In the genomic region with DNA sequence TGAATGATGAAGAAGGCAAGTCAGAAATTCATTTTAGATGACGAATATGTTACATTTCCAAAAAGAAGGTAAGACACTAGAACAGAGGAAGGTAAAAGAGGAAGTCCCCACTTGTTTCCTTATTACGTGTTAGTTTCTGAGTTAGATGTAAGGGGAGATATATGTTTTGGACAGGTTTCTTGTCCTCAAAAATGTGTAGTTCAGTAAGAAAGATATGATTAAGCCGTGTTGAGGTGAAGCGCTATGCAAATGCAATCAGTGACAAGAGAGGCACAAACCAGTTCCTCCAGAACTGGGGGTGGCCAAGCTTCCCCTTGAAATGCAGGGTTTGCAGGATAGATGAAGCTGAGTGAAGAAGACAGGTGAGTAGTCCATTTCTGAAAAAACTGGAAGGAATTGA, we compare ENCODE assay signal across 2 cellular contexts.
TF ChIP-seq lines count a peak whose summit lies in the region.

No MANE protein-coding gene starts in this region.

TF ChIP-seq in GM23338, 12 proteins besides CTCF, POLR2A, EP300 and RAD21 (continued from another document):
- TF ChIP-seq, protein P1, sequence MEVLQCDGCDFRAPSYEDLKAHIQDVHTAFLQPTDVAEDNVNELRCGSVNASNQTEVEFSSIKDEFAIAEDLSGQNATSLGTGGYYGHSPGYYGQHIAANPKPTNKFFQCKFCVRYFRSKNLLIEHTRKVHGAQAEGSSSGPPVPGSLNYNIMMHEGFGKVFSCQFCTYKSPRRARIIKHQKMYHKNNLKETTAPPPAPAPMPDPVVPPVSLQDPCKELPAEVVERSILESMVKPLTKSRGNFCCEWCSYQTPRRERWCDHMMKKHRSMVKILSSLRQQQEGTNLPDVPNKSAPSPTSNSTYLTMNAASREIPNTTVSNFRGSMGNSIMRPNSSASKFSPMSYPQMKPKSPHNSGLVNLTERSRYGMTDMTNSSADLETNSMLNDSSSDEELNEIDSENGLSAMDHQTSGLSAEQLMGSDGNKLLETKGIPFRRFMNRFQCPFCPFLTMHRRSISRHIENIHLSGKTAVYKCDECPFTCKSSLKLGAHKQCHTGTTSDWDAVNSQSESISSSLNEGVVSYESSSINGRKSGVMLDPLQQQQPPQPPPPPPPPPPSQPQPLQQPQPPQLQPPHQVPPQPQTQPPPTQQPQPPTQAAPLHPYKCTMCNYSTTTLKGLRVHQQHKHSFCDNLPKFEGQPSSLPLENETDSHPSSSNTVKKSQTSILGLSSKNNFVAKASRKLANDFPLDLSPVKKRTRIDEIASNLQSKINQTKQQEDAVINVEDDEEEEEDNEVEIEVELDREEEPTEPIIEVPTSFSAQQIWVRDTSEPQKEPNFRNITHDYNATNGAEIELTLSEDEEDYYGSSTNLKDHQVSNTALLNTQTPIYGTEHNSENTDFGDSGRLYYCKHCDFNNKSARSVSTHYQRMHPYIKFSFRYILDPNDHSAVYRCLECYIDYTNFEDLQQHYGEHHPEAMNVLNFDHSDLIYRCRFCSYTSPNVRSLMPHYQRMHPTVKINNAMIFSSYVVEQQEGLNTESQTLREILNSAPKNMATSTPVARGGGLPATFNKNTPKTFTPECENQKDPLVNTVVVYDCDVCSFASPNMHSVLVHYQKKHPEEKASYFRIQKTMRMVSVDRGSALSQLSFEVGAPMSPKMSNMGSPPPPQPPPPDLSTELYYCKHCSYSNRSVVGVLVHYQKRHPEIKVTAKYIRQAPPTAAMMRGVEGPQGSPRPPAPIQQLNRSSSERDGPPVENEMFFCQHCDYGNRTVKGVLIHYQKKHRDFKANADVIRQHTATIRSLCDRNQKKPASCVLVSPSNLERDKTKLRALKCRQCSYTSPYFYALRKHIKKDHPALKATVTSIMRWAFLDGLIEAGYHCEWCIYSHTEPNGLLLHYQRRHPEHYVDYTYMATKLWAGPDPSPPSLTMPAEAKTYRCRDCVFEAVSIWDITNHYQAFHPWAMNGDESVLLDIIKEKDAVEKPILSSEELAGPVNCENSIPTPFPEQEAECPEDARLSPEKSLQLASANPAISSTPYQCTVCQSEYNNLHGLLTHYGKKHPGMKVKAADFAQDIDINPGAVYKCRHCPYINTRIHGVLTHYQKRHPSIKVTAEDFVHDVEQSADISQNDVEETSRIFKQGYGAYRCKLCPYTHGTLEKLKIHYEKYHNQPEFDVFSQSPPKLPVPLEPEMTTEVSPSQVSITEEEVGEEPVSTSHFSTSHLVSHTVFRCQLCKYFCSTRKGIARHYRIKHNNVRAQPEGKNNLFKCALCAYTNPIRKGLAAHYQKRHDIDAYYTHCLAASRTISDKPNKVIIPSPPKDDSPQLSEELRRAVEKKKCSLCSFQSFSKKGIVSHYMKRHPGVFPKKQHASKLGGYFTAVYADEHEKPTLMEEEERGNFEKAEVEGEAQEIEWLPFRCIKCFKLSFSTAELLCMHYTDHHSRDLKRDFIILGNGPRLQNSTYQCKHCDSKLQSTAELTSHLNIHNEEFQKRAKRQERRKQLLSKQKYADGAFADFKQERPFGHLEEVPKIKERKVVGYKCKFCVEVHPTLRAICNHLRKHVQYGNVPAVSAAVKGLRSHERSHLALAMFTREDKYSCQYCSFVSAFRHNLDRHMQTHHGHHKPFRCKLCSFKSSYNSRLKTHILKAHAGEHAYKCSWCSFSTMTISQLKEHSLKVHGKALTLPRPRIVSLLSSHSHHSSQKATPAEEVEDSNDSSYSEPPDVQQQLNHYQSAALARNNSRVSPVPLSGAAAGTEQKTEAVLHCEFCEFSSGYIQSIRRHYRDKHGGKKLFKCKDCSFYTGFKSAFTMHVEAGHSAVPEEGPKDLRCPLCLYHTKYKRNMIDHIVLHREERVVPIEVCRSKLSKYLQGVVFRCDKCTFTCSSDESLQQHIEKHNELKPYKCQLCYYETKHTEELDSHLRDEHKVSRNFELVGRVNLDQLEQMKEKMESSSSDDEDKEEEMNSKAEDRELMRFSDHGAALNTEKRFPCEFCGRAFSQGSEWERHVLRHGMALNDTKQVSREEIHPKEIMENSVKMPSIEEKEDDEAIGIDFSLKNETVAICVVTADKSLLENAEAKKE (CRISPR knock-in tag; IDR thresholded peaks at IDR 0.05), result no peak
- TF ChIP-seq, protein P2, sequence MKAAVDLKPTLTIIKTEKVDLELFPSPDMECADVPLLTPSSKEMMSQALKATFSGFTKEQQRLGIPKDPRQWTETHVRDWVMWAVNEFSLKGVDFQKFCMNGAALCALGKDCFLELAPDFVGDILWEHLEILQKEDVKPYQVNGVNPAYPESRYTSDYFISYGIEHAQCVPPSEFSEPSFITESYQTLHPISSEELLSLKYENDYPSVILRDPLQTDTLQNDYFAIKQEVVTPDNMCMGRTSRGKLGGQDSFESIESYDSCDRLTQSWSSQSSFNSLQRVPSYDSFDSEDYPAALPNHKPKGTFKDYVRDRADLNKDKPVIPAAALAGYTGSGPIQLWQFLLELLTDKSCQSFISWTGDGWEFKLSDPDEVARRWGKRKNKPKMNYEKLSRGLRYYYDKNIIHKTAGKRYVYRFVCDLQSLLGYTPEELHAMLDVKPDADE (IDR thresholded peaks at IDR 0.05), result no peak
- TF ChIP-seq ZNF114 (CRISPR knock-in tag; IDR thresholded peaks at IDR 0.05) (no peak), CREB1 (CRISPR knock-in tag; IDR thresholded peaks at IDR 0.05; ENCODE audit: low read depth) (no peak), NANOG (IDR thresholded peaks at IDR 0.05; ENCODE audit: borderline replicate concordance) (no peak), ZNF331 (CRISPR knock-in tag; IDR thresholded peaks at IDR 0.05; ENCODE audit: low read depth) (no peak), STAT1 (IDR thresholded peaks at IDR 0.05; ENCODE audit: unreplicated experiment) (no peak)
- TF ChIP-seq, protein P3, sequence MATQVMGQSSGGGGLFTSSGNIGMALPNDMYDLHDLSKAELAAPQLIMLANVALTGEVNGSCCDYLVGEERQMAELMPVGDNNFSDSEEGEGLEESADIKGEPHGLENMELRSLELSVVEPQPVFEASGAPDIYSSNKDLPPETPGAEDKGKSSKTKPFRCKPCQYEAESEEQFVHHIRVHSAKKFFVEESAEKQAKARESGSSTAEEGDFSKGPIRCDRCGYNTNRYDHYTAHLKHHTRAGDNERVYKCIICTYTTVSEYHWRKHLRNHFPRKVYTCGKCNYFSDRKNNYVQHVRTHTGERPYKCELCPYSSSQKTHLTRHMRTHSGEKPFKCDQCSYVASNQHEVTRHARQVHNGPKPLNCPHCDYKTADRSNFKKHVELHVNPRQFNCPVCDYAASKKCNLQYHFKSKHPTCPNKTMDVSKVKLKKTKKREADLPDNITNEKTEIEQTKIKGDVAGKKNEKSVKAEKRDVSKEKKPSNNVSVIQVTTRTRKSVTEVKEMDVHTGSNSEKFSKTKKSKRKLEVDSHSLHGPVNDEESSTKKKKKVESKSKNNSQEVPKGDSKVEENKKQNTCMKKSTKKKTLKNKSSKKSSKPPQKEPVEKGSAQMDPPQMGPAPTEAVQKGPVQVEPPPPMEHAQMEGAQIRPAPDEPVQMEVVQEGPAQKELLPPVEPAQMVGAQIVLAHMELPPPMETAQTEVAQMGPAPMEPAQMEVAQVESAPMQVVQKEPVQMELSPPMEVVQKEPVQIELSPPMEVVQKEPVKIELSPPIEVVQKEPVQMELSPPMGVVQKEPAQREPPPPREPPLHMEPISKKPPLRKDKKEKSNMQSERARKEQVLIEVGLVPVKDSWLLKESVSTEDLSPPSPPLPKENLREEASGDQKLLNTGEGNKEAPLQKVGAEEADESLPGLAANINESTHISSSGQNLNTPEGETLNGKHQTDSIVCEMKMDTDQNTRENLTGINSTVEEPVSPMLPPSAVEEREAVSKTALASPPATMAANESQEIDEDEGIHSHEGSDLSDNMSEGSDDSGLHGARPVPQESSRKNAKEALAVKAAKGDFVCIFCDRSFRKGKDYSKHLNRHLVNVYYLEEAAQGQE (IDR thresholded peaks at IDR 0.05; ENCODE audit: unreplicated experiment), result no peak

TF ChIP-seq in HepG2, 621 proteins besides CTCF, POLR2A, EP300 and RAD21:
- TF ChIP-seq, protein P4, sequence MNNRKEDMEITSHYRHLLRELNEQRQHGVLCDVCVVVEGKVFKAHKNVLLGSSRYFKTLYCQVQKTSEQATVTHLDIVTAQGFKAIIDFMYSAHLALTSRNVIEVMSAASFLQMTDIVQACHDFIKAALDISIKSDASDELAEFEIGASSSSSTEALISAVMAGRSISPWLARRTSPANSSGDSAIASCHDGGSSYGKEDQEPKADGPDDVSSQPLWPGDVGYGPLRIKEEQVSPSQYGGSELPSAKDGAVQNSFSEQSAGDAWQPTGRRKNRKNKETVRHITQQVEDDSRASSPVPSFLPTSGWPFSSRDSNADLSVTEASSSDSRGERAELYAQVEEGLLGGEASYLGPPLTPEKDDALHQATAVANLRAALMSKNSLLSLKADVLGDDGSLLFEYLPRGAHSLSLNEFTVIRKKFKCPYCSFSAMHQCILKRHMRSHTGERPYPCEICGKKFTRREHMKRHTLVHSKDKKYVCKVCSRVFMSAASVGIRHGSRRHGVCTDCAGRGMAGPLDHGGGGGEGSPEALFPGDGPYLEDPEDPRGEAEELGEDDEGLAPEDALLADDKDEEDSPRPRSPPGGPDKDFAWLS (CRISPR knock-in tag; IDR thresholded peaks at IDR 0.05; ENCODE audit: borderline replicate concordance), result no peak
- TF ChIP-seq ZNF333 (CRISPR knock-in tag; IDR thresholded peaks at IDR 0.05; ENCODE audit: borderline replicate concordance), result no peak
- no peak for TF ChIP-seq PHB2 (IDR thresholded peaks at IDR 0.05; ENCODE audit: partially characterized antibody)
- TF ChIP-seq KMT2B (CRISPR knock-in tag; IDR thresholded peaks at IDR 0.05), result no peak
- no peak for TF ChIP-seq BRCA1 (CRISPR knock-in tag; IDR thresholded peaks at IDR 0.05)
- TF ChIP-seq, protein P5, sequence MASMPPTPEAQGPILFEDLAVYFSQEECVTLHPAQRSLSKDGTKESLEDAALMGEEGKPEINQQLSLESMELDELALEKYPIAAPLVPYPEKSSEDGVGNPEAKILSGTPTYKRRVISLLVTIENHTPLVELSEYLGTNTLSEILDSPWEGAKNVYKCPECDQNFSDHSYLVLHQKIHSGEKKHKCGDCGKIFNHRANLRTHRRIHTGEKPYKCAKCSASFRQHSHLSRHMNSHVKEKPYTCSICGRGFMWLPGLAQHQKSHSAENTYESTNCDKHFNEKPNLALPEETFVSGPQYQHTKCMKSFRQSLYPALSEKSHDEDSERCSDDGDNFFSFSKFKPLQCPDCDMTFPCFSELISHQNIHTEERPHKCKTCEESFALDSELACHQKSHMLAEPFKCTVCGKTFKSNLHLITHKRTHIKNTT (CRISPR knock-in tag; IDR thresholded peaks at IDR 0.05), result no peak
- no peak for TF ChIP-seq ZSCAN20 (CRISPR knock-in tag; IDR thresholded peaks at IDR 0.05; ENCODE audit: borderline replicate concordance)
- no peak for TF ChIP-seq POGZ (CRISPR knock-in tag; IDR thresholded peaks at IDR 0.05)
- no peak for TF ChIP-seq CAMTA2 (CRISPR knock-in tag; IDR thresholded peaks at IDR 0.05; ENCODE audit: borderline replicate concordance)
- no peak for TF ChIP-seq NPAS2 (CRISPR knock-in tag; IDR thresholded peaks at IDR 0.05; ENCODE audit: borderline replicate concordance)
- no peak for TF ChIP-seq ZNF343 (CRISPR knock-in tag; IDR thresholded peaks at IDR 0.05)
- TF ChIP-seq PHF20 (CRISPR knock-in tag; IDR thresholded peaks at IDR 0.05), result no peak
- TF ChIP-seq, protein P6, sequence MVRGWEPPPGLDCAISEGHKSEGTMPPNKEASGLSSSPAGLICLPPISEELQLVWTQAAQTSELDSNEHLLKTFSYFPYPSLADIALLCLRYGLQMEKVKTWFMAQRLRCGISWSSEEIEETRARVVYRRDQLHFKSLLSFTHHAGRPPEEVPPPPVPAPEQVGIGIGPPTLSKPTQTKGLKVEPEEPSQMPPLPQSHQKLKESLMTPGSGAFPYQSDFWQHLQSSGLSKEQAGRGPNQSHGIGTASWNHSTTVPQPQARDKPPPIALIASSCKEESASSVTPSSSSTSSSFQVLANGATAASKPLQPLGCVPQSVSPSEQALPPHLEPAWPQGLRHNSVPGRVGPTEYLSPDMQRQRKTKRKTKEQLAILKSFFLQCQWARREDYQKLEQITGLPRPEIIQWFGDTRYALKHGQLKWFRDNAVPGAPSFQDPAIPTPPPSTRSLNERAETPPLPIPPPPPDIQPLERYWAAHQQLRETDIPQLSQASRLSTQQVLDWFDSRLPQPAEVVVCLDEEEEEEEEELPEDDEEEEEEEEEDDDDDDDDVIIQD (CRISPR knock-in tag; IDR thresholded peaks at IDR 0.05; ENCODE audit: low read depth), result no peak
- no peak for TF ChIP-seq ZNF543 (CRISPR knock-in tag; IDR thresholded peaks at IDR 0.05)
